Comparison of ENCODE assay signal across 8 cellular contexts in the genomic region with DNA sequence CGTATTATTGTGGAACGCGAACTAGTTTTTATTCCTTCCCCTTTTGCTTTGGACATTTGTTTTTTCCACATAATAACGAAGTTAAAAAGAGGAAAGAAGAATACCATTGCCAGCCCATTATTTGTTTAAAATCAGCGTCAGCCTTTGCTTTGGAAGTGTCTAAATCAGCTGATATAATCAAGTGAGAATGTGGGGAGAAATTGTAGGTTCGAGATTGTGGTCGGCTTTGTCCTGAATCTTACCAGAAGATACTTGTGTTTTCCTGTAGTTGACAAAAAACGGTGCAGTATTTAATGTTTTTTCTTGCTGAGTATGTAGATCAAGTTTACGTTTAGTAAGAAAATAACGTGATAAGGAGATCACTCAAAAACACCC. TPM values are rescaled to one million over a fixed set of nuclear protein-coding genes. Genes with fewer than 3 reads are reported as not detected.
DNase-seq lines count a peak whose midpoint lies in the region; ATAC-seq lines count a peak whose summit lies in the region.

No MANE protein-coding gene starts in this region.

- H3K9ac ChIP-seq in adipocyte (ENCODE audit: low read length): peak overlapping the region; percentile 100

- peak overlapping the region; percentile 100 for H3K27ac Mint-ChIP-seq in stimulated activated effector memory CD8-positive, alpha-beta T cell treated with anti-CD3 and anti-CD28 coated beads, Interleukin-12 subunit alpha, Interleukin-12 subunit beta, amount 100 ng/mL, for 72 hours

- H3K9me3 Mint-ChIP-seq in stimulated activated effector memory CD8-positive, alpha-beta T cell treated with anti-CD3 and anti-CD28 coated beads, Interleukin-12 subunit alpha, Interleukin-12 subunit beta, amount 100 ng/mL, for 72 hours: no peaks in the 10 kb centered on the region

- H3K4me3 Mint-ChIP-seq in stimulated activated effector memory CD8-positive, alpha-beta T cell treated with anti-CD3 and anti-CD28 coated beads, Interleukin-12 subunit alpha, Interleukin-12 subunit beta, amount 100 ng/mL, for 72 hours: peak overlapping the region; percentile 95

- no peak for ATAC-seq in stimulated activated effector memory CD8-positive, alpha-beta T cell treated with anti-CD3 and anti-CD28 coated beads, Interleukin-12 subunit alpha, Interleukin-12 subunit beta, amount 100 ng/mL, for 72 hours
- no peak for ATAC-seq in GM21786 (IDR thresholded peaks at IDR 0.05; ENCODE audit: unreplicated experiment)
- no peak for ATAC-seq in GM18870 (IDR thresholded peaks at IDR 0.05; ENCODE audit: unreplicated experiment)

- H3K36me3 Mint-ChIP-seq in stimulated activated effector memory CD8-positive, alpha-beta T cell treated with anti-CD3 and anti-CD28 coated beads, Interleukin-12 subunit alpha, Interleukin-12 subunit beta, amount 100 ng/mL, for 72 hours: peaks cover 31% of the 10 kb centered on the region

- H3K27me3 ChIP-seq in adipocyte (replicated peaks; ENCODE audit: control insufficient read depth, insufficient read depth, low read length): no peaks in the 10 kb centered on the region

- H3K9me3 ChIP-seq in adipocyte (ENCODE audit: control insufficient read depth, low read length) (no peaks in the 10 kb centered on the region), iPS-18c (ENCODE audit: control insufficient read depth, insufficient read depth, low read length) (no peaks in the 10 kb centered on the region)

- peaks cover 17% of the 10 kb centered on the region for H3K4me1 ChIP-seq in adipocyte (ENCODE audit: control insufficient read depth, insufficient read depth, low read length)

- DNase-seq in CMK (ENCODE audit: low read depth) (peak; percentile 30), adipocyte (ENCODE audit: low read depth) (peak; percentile 39), NCI-H2081 treated with DMSO at 0.1 percent for 48 hours (lab: John Stamatoyannopoulos, UW) (no peak)
- no peak for DNase-seq in Jurkat, Clone E6-1 (ENCODE audit: low read depth, low spot score)
- no peak for DNase-seq in stimulated activated effector memory CD8-positive, alpha-beta T cell treated with anti-CD3 and anti-CD28 coated beads, Interleukin-12 subunit alpha, Interleukin-12 subunit beta, amount 100 ng/mL, for 72 hours (ENCODE audit: low spot score in 2 of 2)

- H3K36me3 ChIP-seq in adipocyte (ENCODE audit: control insufficient read depth, insufficient read depth, low read length, severe bottlenecking): no peaks in the 10 kb centered on the region

- peaks cover 18% of the 10 kb centered on the region for H3K4me1 Mint-ChIP-seq in stimulated activated effector memory CD8-positive, alpha-beta T cell treated with anti-CD3 and anti-CD28 coated beads, Interleukin-12 subunit alpha, Interleukin-12 subunit beta, amount 100 ng/mL, for 72 hours

- peak overlapping the region; percentile 71 for H3K4me3 ChIP-seq in Jurkat, Clone E6-1 (ENCODE audit: low read length)
- H3K4me3 ChIP-seq in adipocyte (ENCODE audit: low read length): peak overlapping the region; percentile 92
- H3K4me3 ChIP-seq in iPS-18c (ENCODE audit: insufficient read depth, low read depth, low read length): peak overlapping the region; percentile 92

RNA-seq across cellular contexts. Expression of a gene that starts 0.9 kb away (rescaled TPM):
- 27.3 TPM for polyA plus RNA-seq in Jurkat, Clone E6-1 (2012; ENCODE audit: insufficient read depth, insufficient read length)

Comparison
In these comparisons a context has a peak if more than half of its experiments do, and no peak if none do; other contexts are left out.
1. DNase-seq: peak in CMK (single experiment) and adipocyte (single experiment); none in Jurkat, Clone E6-1 (single experiment), stimulated activated effector memory CD8-positive, alpha-beta T cell treated with anti-CD3 and anti-CD28 coated beads, Interleukin-12 subunit alpha, Interleukin-12 subunit beta, amount 100 ng/mL, for 72 hours (0 of 2) and NCI-H2081 treated with DMSO at 0.1 percent for 48 hours (single experiment).
2. Peak in every context shown above with its lines, with median percentiles within 50 percentile points of each other: H3K4me3 ChIP-seq.